ENCODE assay signal across 18 cellular contexts in the genomic region with DNA sequence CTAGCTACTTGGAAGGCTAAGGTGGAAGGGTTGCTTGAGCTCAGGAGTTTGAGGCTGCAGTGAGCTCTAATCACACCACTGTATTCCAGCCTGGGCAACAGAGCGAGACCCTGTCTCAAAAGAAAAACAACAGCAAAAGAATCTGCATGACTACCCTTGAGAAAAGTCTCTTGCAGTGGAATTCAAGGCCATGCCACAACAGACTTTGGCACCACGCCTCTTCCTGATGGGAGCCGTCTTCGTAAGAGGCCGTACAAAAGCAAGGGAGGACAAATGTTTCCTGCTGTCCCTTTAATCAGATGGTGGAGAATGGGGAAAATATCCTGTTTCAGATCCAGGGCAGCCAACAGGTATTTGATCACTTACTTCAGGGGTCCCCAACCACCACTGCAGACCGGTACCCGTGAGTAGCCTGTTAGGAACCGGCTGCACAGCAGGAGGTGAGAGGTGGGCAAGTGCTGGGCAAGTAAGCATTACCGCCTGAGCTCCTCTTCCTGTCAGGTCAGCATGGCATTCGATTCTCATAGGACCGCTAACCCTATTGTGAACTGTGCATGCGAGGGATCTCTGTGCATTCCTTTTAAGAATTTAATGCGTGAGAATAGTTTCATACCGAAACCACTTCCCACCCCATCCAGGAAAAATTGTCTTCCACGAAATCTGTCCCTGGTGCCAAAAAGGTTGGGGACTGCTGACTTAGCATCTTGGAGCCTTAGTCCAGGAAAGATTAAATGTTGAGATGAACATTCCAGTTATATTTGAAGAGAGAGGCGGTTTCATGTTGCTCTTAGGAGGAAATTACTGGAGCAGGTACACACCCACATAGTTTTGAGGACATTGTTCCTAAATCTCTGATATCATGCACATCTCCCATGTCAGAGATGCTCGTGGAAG.
DNase-seq lines count a peak whose midpoint lies in the region; TF ChIP-seq lines count a peak whose summit lies in the region.
"Had no signal": no experiment of that assay in that cellular context is flagged by ENCODE, and none has a peak within 500 bp of the region (broad histone marks: within the 10 kb centered on the region; RNA-seq: fewer than 3 reads in every experiment).

No MANE protein-coding gene starts in this region.

- H3K9me3 ChIP-seq in adrenal gland (replicated peaks in 1 of 3) = no peaks in the 10 kb centered on the region
- H3K9me3 ChIP-seq: body of pancreas had no signal

- DNase-seq in AG10803 (ENCODE audit: low read depth) = peak; percentile 22
- DNase-seq in adrenal gland = peak in 6 of 7 donors; percentile 20 to 53 (median 44)
- peak; percentile 4 for DNase-seq in epithelial cell of esophagus (ENCODE audit: low read depth)
- peak; percentile 18 for DNase-seq in mucosa of gallbladder (ENCODE audit: low spot score)
- no peak for DNase-seq in NCI-H2081 treated with DMSO at 0.1 percent for 48 hours (lab: John Stamatoyannopoulos, UW)
- no peak for DNase-seq in iPS-NIHi11 (ENCODE audit: low spot score)
- no peak for DNase-seq in activated CD4-positive, CD25-positive, alpha-beta regulatory T cell treated with anti-CD3 and anti-CD28 coated beads, Interleukin-2, amount 50 U/mL, for 72 hours
- DNase-seq in erythroblast (lab: John Stamatoyannopoulos, UW) = no peak
- DNase-seq: C1 segment of cervical spinal cord; cortex of kidney; EL; GOT3; naive thymus-derived CD8-positive, alpha-beta T cell; NCI-H1105 treated with DMSO at 0.1 percent for 48 hours; NCI-H2029 treated with DMSO at 0.1 percent for 48 hours; right cardiac atrium had no signal

- no peaks in the 10 kb centered on the region for H3K36me3 ChIP-seq in adrenal gland (replicated peaks in 1 of 2)

- 61 to 74% (median 66%) methylated on average over 14 to 17 of the region's 17 CpGs for WGBS in adrenal gland, 4 donors

- intact Hi-C loops in adrenal gland (cut with DNase I) = no loop called here

- no peak overlapping the region for H3K27ac ChIP-seq in adrenal gland
- H3K27ac ChIP-seq: body of pancreas, hepatocyte had no signal

- H3K4me1 ChIP-seq in adrenal gland (replicated peaks in 1 of 2) = peaks cover 0 to 7% of the 10 kb centered on the region in 2 donors

- TF ChIP-seq POLR2A in adrenal gland (IDR thresholded peaks at IDR 0.05) (no peak), erythroblast (IDR thresholded peaks at IDR 0.05; ENCODE audit: low read length) (no peak)

- H3K27me3 ChIP-seq in adrenal gland = no peaks in the 10 kb centered on the region
- H3K27me3 ChIP-seq: body of pancreas, hepatocyte had no signal

- TF ChIP-seq CTCF in AG10803 (conservative IDR thresholded peaks at IDR 0.05; ENCODE audit: low read length) (no peak), adrenal gland (IDR thresholded peaks at IDR 0.05) (no peak), epithelial cell of esophagus (IDR thresholded peaks at IDR 0.05; ENCODE audit: insufficient read depth, low read depth, low read length, missing control alignments) (no peak)

- H3K4me3 ChIP-seq in AG10803 (ENCODE audit: low read length) (no peak overlapping the region), adrenal gland (peak overlapping the region in 1 of 4 donors; percentile 6), epithelial cell of esophagus (ENCODE audit: low read length) (no peak overlapping the region)
- H3K4me3 ChIP-seq: body of pancreas, hepatocyte had no signal

Comparison
In these comparisons a context has a peak if more than half of its experiments do, and no peak if none do; other contexts are left out.
1. DNase-seq: peak in AG10803 (single experiment), adrenal gland (6 of 7), epithelial cell of esophagus (single experiment) and mucosa of gallbladder (single experiment); none in NCI-H2081 treated with DMSO at 0.1 percent for 48 hours (single experiment), iPS-NIHi11 (single experiment), activated CD4-positive, CD25-positive, alpha-beta regulatory T cell treated with anti-CD3 and anti-CD28 coated beads, Interleukin-2, amount 50 U/mL, for 72 hours (single experiment) and erythroblast (0 of 2).